ENCODE assay signal across 8 cellular contexts in the genomic region with DNA sequence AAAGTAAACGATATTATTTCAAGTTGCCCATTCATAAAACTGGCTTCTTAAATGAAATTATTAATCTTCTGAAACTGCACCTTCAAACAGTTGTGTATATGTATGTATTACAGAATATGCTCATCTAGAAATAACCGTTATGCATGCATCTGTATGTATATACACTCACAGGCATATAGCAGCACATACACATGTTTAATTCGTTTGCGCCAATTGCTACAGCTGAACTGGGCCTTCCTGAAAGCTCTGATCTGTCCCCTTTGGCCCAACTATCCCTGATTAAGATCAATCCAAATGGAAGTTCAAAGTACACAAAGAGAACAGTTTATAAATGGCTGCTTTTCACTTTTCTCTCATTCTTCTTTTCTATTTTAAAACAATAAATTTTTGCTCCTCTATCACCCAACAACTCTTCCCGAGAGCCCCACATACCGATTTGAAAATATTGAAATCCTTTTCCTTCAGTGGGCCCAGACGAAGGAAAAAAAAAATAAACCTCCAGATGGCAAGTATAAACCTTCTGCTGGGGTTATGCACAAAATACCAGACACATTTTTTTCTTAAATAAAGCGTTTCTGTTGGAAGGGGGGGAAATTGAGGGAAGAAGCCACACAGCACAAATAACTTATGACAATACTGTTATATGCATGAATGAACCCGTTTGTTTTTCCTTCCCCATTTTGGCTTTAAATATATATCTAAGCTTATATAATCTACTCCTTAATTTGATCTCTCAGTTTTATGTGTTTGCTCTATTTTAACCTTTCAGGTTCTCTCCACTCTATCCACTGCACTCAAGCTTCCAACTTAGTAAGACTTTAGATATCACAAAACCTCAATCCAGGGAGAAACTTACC.
DNase-seq lines count a peak whose midpoint lies in the region; ATAC-seq, FAIRE-seq and TF ChIP-seq lines count a peak whose summit lies in the region.

No MANE protein-coding gene starts in this region.

- H3K36me3 Mint-ChIP-seq in stimulated activated memory B cell treated with anti-CD40 and anti-IgM and Interleukin-4, amounts not matched to agents 10 μg/mL and 1 μg/mL and 100 μg/mL, for 72 hours, result peaks cover 38% of the 10 kb centered on the region

- ATAC-seq in stimulated activated memory B cell treated with anti-CD40 and anti-IgM and Interleukin-4, amounts not matched to agents 10 μg/mL and 1 μg/mL and 100 μg/mL, for 72 hours, result no peak
- no peak for ATAC-seq in HG03571 (IDR thresholded peaks at IDR 0.05; ENCODE audit: unreplicated experiment)

- peaks cover 98% of the 10 kb centered on the region for H4K20me1 ChIP-seq in OCI-LY3 (ENCODE audit: insufficient read depth, low read length)

- peaks cover 88% of the 10 kb centered on the region for H3K4me1 ChIP-seq in OCI-LY3 (ENCODE audit: low read length)

- peaks cover 100% of the 10 kb centered on the region for H3K79me2 ChIP-seq in OCI-LY3 (ENCODE audit: low read length)

- peak overlapping the region; percentile 81 for H3K4me2 ChIP-seq in OCI-LY3 (ENCODE audit: low read length)

- peaks cover 35% of the 10 kb centered on the region for H3K4me1 Mint-ChIP-seq in stimulated activated memory B cell treated with anti-CD40 and anti-IgM and Interleukin-4, amounts not matched to agents 10 μg/mL and 1 μg/mL and 100 μg/mL, for 72 hours

- H3K27me3 ChIP-seq in OCI-LY3 (ENCODE audit: low read depth, low read length), result no peaks in the 10 kb centered on the region

- peak; percentile 70 for FAIRE-seq in GM18507 (lab: Jason Lieb, UNC)

- H3K27ac Mint-ChIP-seq in stimulated activated memory B cell treated with anti-CD40 and anti-IgM and Interleukin-4, amounts not matched to agents 10 μg/mL and 1 μg/mL and 100 μg/mL, for 72 hours, result peak overlapping the region; percentile 94

- H3K4me3 ChIP-seq in OCI-LY3 (ENCODE audit: low read length) (peak overlapping the region; percentile 75), foreskin fibroblast (ENCODE audit: low read depth in 1 of 2, low read length in 2 of 2) (peak overlapping the region; percentile 77 to 78)

- H3K9ac ChIP-seq in OCI-LY3 (ENCODE audit: low read length), result peak overlapping the region; percentile 70

- no peak for TF ChIP-seq CTCF in OCI-LY3 (IDR thresholded peaks at IDR 0.05; ENCODE audit: low read depth, low read length)
- TF ChIP-seq CTCF in foreskin fibroblast (IDR thresholded peaks at IDR 0.05; ENCODE audit: low read depth, low read length), result no peak

- no peaks in the 10 kb centered on the region for H3K9me3 Mint-ChIP-seq in stimulated activated memory B cell treated with anti-CD40 and anti-IgM and Interleukin-4, amounts not matched to agents 10 μg/mL and 1 μg/mL and 100 μg/mL, for 72 hours

- H3K36me3 ChIP-seq in OCI-LY3 (replicated peaks; ENCODE audit: low read depth, low read length), result peaks cover 29% of the 10 kb centered on the region

- H3K27me3 Mint-ChIP-seq in stimulated activated memory B cell treated with anti-CD40 and anti-IgM and Interleukin-4, amounts not matched to agents 10 μg/mL and 1 μg/mL and 100 μg/mL, for 72 hours, result no peaks in the 10 kb centered on the region

- DNase-seq in GM18507 (ENCODE audit: extremely low spot score, insufficient read length, low read depth) (no peak), foreskin fibroblast (peak in 1 of 2 donors; percentile 51), kidney tubule cell (ENCODE audit: low spot score) (no peak), HT-29 (ENCODE audit: low spot score) (no peak), midbrain (lab: John Stamatoyannopoulos, UW) (no peak)

- H2AFZ ChIP-seq in OCI-LY3 (ENCODE audit: low read depth, low read length), result no peak overlapping the region

- peak overlapping the region; percentile 85 for H3K27ac ChIP-seq in OCI-LY3 (ENCODE audit: low read length)

- H3K4me3 Mint-ChIP-seq in stimulated activated memory B cell treated with anti-CD40 and anti-IgM and Interleukin-4, amounts not matched to agents 10 μg/mL and 1 μg/mL and 100 μg/mL, for 72 hours, result peak overlapping the region; percentile 95

- no peaks in the 10 kb centered on the region for H3K9me3 ChIP-seq in OCI-LY3 (ENCODE audit: insufficient read depth, low read length)
